Comparison of ENCODE assay signal across 1 cellular context in the genomic region with DNA sequence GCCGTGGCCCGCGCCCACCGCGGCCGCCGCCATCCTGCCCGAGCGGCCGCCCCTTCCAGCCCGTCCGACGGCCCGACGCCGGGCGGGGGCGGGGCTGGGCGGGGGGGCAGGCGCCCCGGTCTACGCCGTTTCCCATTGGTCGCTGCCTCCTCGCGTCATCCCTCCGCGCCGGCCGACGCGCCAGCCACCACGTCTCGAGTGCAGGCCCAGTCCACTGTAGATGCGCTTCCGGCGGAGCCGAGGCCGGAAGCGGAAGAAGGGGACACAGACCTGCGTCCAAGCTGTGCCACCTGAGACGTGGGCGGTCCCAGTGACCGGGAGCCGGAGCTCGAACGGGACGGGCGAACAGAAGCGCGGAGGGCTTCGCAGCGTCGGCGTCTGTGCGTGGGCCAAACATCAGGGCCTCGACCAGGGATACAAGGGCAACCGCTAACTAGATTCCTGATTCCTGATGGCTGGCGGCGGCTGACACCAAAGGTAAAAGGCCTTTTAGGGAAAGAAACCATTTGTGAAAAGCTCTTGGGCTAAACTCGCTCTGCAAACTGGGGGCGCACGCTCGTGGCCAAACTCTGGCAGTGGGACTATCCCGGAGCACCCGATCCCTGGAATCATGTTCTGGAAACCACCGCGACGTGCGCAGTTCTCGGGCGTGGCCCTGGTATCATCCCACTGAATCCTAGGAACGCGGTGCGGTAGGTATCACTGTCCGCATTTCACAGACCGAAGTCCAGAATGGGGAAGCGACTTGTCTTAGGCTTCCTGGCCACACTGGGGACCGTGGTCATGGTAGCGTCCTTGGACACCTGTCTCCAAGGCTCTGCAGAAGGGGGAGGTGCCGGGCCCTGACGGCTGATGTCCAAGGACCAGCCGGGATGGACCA.
A peak's percentile ranks its signal among the peaks of the same experiment; 100 is the strongest.
TF ChIP-seq lines count a peak whose summit lies in the region.

TSS of gene SLC35E1 (minus strand) at position 84 of the 880 bp plus-strand sequence. CDS start at position 33, 51 bp downstream.

TF ChIP-seq in K562, 482 proteins besides CTCF, POLR2A, EP300 and RAD21 (continued from another document and continues in another):
- TF ChIP-seq ZNF609 (CRISPR knock-in tag; IDR thresholded peaks at IDR 0.05; ENCODE audit: borderline replicate concordance): no peak
- TF ChIP-seq ELF1 (tag; IDR thresholded peaks at IDR 0.05): peak; percentile 97
- TF ChIP-seq ZBTB12 (CRISPR knock-in tag; IDR thresholded peaks at IDR 0.05): peak; percentile 98
- TF ChIP-seq RHOXF2B (CRISPR knock-in tag; conservative IDR thresholded peaks at IDR 0.05): no peak
- TF ChIP-seq NR3C1 (CRISPR knock-in tag; IDR thresholded peaks at IDR 0.05): no peak
- TF ChIP-seq GATA2 (CRISPR knock-in tag; IDR thresholded peaks at IDR 0.05): no peak
- no peak for TF ChIP-seq ZNF699 (CRISPR knock-in tag; IDR thresholded peaks at IDR 0.05; ENCODE audit: insufficient replicate concordance)
- TF ChIP-seq ZNF780A (CRISPR knock-in tag; IDR thresholded peaks at IDR 0.05): no peak
- no peak for TF ChIP-seq PHB (CRISPR knock-in tag; IDR thresholded peaks at IDR 0.05)
- TF ChIP-seq HMG20A (CRISPR knock-in tag; conservative IDR thresholded peaks at IDR 0.05): no peak
- no peak for TF ChIP-seq RBM22 (IDR thresholded peaks at IDR 0.05; ENCODE audit: low read depth, low read length, poor library complexity, severe bottlenecking)
- TF ChIP-seq ZNF695 (CRISPR knock-in tag; IDR thresholded peaks at IDR 0.05): no peak
- TF ChIP-seq GABPB2 (CRISPR knock-in tag; conservative IDR thresholded peaks at IDR 0.05): no peak
- TF ChIP-seq ZNF175 (CRISPR knock-in tag; IDR thresholded peaks at IDR 0.05; ENCODE audit: low read depth): no peak
- peak; percentile 36; the same call in 1 of the 2 replicates for TF ChIP-seq PML (IDR thresholded peaks at IDR 0.05; ENCODE audit: low read length)
- peak; percentile 59 for TF ChIP-seq POLR2B (IDR thresholded peaks at IDR 0.05; ENCODE audit: low read depth, partially characterized antibody)
- TF ChIP-seq, protein P1, sequence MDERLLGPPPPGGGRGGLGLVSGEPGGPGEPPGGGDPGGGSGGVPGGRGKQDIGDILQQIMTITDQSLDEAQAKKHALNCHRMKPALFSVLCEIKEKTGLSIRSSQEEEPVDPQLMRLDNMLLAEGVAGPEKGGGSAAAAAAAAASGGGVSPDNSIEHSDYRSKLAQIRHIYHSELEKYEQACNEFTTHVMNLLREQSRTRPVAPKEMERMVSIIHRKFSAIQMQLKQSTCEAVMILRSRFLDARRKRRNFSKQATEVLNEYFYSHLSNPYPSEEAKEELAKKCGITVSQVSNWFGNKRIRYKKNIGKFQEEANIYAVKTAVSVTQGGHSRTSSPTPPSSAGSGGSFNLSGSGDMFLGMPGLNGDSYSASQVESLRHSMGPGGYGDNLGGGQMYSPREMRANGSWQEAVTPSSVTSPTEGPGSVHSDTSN (CRISPR knock-in tag; IDR thresholded peaks at IDR 0.05; ENCODE audit: low read depth): no peak
- TF ChIP-seq, protein P1 (tag; conservative IDR thresholded peaks at IDR 0.05; ENCODE audit: low read depth): no peak
- TF ChIP-seq NFATC3 (IDR thresholded peaks at IDR 0.05): peak; percentile 56; the same call in 1 of the 2 replicates
- TF ChIP-seq KDM2B (CRISPR knock-in tag; IDR thresholded peaks at IDR 0.05): no peak
- no peak for TF ChIP-seq ZBTB49 (CRISPR knock-in tag; IDR thresholded peaks at IDR 0.05; ENCODE audit: borderline replicate concordance)
- peak; percentile 50; the same call in 1 of the 2 replicates for TF ChIP-seq MTA3 (IDR thresholded peaks at IDR 0.05; ENCODE audit: borderline replicate concordance)
- TF ChIP-seq ZNF253 (CRISPR knock-in tag; conservative IDR thresholded peaks at IDR 0.05): no peak
- no peak for TF ChIP-seq ZNF584 (CRISPR knock-in tag; IDR thresholded peaks at IDR 0.05; ENCODE audit: low read depth)
- TF ChIP-seq THAP12 (CRISPR knock-in tag; IDR thresholded peaks at IDR 0.05): no peak
- peak; percentile 30; the same call in 1 of the 2 replicates for TF ChIP-seq TAF7 (tag; IDR thresholded peaks at IDR 0.05)
- TF ChIP-seq ILK (tag; IDR thresholded peaks at IDR 0.05; ENCODE audit: borderline replicate concordance, low read depth): no peak
